In the genomic region with DNA sequence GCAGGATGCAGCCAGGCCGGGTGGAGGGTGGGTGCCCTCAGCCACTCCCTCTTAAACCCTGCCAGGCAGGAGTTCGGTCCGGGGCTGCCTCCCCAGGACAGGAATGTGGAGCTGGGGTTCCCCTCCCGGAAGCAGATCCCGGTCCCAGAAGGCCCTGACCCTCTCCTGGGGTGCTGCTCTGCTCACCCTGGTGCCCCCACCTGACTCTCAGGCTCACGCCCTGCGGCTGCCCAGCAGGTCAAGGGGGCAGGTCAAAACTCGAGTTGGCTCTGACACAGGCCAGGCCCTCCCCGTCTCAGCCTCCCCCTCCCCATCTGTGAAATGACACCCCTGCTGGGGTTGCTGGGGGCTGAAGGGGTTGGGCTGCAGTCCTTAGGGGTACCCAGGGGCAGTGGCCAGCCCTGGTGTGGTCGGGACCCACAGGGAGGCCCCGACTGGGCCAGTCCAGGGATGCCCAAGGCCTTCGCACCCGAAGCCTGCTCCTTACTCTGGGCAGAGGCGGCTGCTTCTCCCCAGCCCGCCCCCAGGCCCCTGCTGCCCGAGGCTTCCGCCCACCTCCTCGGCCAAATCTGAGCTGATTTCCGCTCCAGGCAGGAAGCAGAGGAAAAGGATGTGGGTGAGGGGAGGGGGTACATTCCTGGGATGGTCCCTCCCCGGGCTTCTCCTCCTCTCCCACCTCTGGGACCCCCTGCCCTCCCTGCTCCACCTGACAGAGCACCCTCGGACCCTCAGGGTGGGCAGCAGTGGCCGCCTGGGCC, we compare ENCODE assay signal across 10 cellular contexts. TPM values are rescaled to one million over a fixed set of nuclear protein-coding genes. Genes with fewer than 3 reads are reported as not detected.
DNase-seq lines count a peak whose midpoint lies in the region; ATAC-seq and TF ChIP-seq lines count a peak whose summit lies in the region.
"Had no signal": no experiment of that assay in that cellular context is flagged by ENCODE, and none has a peak within 500 bp of the region (broad histone marks: within the 10 kb centered on the region; RNA-seq: fewer than 3 reads in every experiment).

No MANE protein-coding gene starts in this region.

- no peaks in the 10 kb centered on the region for H3K9me3 ChIP-seq in suprapubic skin

- H3K36me3 ChIP-seq in suprapubic skin = no peaks in the 10 kb centered on the region

- ATAC-seq in left lobe of liver = peak; percentile 2
- ATAC-seq in GM21717 (IDR thresholded peaks at IDR 0.05; ENCODE audit: unreplicated experiment) = no peak

- no peak for TF ChIP-seq CTCF in suprapubic skin (IDR thresholded peaks at IDR 0.05)

- no peak for TF ChIP-seq EP300 in suprapubic skin (IDR thresholded peaks at IDR 0.05)

- H3K4me1 ChIP-seq in suprapubic skin = peaks cover 79% of the 10 kb centered on the region

- TF ChIP-seq POLR2A in suprapubic skin (IDR thresholded peaks at IDR 0.05) = no peak

- H3K27ac ChIP-seq in angular gyrus (ENCODE audit: low read depth, low read length) = peak overlapping the region; percentile 76
- H3K27ac ChIP-seq in suprapubic skin = peak overlapping the region; percentile 86

- H3K4me3 ChIP-seq in suprapubic skin = peak overlapping the region; percentile 30

- 25% methylated on average over 15 of the region's 22 CpGs for WGBS in suprapubic skin

- H3K27me3 ChIP-seq in suprapubic skin = peaks cover 14% of the 10 kb centered on the region

- DNase-seq in activated CD8-positive, alpha-beta memory T cell treated with anti-CD3 and anti-CD28 coated beads for 24 hours = peak; percentile 63
- DNase-seq in activated CD8-positive, alpha-beta memory T cell treated with anti-CD3 and anti-CD28 coated beads, Interleukin-2, amount 50 U/mL, for 4 hours = no peak
- peak; percentile 51 for DNase-seq in left lobe of liver (ENCODE audit: low spot score)
- DNase-seq in suprapubic skin (ENCODE audit: low spot score in 2 of 2) = peak in 1 of 2 donors; percentile 69
- no peak for DNase-seq in inferior parietal cortex (ENCODE audit: extremely low spot score)
- DNase-seq in NOMO-1 treated with DMSO at 0.1 percent for 48 hours (lab: John Stamatoyannopoulos, UW; ENCODE audit: unreplicated experiment) = no peak
- DNase-seq: KBM-7 had no signal

RNA-seq across cellular contexts. Expression of a gene that starts 3.9 kb away (rescaled TPM):
- total RNA-seq in left lobe of liver (1.3 TPM), suprapubic skin (10 to 100 TPM; 25.3 to 69.0 (median 65.5) TPM)

RNA-seq across cellular contexts. Expression of a gene that starts 28.4 kb away (rescaled TPM):
- total RNA-seq in left lobe of liver (3.6 TPM), suprapubic skin (1 to 10 TPM; 3.5 to 9.2 (median 4.4) TPM)

RNA-seq across cellular contexts. Expression of a gene that starts 50.8 kb away (rescaled TPM):
- 22.2 TPM for total RNA-seq in left lobe of liver
- 10 to 100 TPM; 45.0 to 54.2 (median 50.9) TPM for total RNA-seq in suprapubic skin

RNA-seq across cellular contexts. Expression of a gene that starts 54.9 kb away (rescaled TPM):
- total RNA-seq in left lobe of liver (not detected), suprapubic skin (1 to 10 TPM in 1 of 4 donors, not detected in 3; 1.2 TPM)
- total RNA-seq: epithelial cell of proximal tubule had no signal

Comparison
In these comparisons a context has a peak if more than half of its experiments do, and no peak if none do; other contexts are left out.
1. DNase-seq: peak in activated CD8-positive, alpha-beta memory T cell treated with anti-CD3 and anti-CD28 coated beads for 24 hours (single experiment) and left lobe of liver (single experiment); none in activated CD8-positive, alpha-beta memory T cell treated with anti-CD3 and anti-CD28 coated beads, Interleukin-2, amount 50 U/mL, for 4 hours (single experiment), inferior parietal cortex (single experiment) and NOMO-1 treated with DMSO at 0.1 percent for 48 hours (single experiment).
2. RNA of a gene that starts 3.9 kb away (total RNA-seq): 25.3 to 69.0 TPM in suprapubic skin; 1.3 TPM in left lobe of liver (single experiment); every median in the first group is over 10 times any median in the second.